ENCODE assay signal across 1 cellular context in the genomic region with DNA sequence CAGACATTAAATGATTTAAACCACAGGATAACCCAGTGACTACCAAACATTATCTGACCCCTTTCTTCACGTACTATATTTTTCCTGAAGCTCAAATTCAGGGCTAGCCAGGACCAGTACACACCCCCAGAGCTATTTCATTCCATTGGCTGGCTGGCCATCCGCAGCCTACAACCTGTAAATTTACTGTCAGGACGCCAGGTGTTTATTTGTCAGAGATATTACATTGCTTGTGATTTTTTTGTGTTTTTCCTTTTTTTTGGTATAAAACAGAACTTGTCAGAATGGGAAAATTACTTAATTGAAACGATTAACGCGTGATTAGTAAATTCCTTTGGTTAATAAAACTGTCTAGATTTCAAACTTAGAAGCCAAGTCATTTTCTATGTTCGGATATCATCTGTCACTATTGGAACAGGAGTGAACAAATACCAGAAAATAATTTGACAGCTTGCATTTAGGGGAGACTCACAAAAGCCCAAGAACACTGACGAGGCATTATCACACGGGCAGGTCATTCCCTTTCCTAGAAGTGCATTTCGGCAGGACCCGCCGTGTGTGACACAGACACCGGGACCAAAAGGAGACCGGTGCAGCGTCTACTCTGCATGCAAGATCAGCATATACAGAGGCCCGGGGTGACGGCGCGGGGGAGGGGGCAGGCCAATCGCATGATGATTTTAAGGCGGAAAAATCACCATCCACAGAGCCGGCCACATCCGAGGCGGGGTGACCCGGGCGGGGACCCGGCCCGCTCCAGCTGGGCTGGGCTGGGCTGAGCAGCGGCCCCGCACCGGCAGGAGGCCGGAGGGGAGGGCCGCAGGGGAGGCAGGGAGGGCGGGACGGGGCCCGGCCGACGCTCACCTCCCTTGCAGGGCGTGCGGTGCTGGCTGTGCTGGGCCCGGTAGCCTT.
TF ChIP-seq lines count a peak whose summit lies in the region.

No MANE protein-coding gene starts in this region.

TF ChIP-seq in WTC11, 78 proteins besides CTCF, POLR2A, EP300 and RAD21 (continued from another document):
- TF ChIP-seq, protein P1, sequence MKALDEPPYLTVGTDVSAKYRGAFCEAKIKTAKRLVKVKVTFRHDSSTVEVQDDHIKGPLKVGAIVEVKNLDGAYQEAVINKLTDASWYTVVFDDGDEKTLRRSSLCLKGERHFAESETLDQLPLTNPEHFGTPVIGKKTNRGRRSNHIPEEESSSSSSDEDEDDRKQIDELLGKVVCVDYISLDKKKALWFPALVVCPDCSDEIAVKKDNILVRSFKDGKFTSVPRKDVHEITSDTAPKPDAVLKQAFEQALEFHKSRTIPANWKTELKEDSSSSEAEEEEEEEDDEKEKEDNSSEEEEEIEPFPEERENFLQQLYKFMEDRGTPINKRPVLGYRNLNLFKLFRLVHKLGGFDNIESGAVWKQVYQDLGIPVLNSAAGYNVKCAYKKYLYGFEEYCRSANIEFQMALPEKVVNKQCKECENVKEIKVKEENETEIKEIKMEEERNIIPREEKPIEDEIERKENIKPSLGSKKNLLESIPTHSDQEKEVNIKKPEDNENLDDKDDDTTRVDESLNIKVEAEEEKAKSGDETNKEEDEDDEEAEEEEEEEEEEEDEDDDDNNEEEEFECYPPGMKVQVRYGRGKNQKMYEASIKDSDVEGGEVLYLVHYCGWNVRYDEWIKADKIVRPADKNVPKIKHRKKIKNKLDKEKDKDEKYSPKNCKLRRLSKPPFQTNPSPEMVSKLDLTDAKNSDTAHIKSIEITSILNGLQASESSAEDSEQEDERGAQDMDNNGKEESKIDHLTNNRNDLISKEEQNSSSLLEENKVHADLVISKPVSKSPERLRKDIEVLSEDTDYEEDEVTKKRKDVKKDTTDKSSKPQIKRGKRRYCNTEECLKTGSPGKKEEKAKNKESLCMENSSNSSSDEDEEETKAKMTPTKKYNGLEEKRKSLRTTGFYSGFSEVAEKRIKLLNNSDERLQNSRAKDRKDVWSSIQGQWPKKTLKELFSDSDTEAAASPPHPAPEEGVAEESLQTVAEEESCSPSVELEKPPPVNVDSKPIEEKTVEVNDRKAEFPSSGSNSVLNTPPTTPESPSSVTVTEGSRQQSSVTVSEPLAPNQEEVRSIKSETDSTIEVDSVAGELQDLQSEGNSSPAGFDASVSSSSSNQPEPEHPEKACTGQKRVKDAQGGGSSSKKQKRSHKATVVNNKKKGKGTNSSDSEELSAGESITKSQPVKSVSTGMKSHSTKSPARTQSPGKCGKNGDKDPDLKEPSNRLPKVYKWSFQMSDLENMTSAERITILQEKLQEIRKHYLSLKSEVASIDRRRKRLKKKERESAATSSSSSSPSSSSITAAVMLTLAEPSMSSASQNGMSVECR (CRISPR knock-in tag; IDR thresholded peaks at IDR 0.05; ENCODE audit: borderline replicate concordance) = no peak
- TF ChIP-seq, protein P2, sequence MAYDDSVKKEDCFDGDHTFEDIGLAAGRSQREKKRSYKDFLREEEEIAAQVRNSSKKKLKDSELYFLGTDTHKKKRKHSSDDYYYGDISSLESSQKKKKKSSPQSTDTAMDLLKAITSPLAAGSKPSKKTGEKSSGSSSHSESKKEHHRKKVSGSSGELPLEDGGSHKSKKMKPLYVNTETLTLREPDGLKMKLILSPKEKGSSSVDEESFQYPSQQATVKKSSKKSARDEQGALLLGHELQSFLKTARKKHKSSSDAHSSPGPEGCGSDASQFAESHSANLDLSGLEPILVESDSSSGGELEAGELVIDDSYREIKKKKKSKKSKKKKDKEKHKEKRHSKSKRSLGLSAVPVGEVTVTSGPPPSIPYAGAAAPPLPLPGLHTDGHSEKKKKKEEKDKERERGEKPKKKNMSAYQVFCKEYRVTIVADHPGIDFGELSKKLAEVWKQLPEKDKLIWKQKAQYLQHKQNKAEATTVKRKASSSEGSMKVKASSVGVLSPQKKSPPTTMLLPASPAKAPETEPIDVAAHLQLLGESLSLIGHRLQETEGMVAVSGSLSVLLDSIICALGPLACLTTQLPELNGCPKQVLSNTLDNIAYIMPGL (CRISPR knock-in tag; IDR thresholded peaks at IDR 0.05) = peak; percentile 44; the same call in 1 of the 2 replicates
